Comparison of ENCODE assay signal across 25 cellular contexts in the genomic region with DNA sequence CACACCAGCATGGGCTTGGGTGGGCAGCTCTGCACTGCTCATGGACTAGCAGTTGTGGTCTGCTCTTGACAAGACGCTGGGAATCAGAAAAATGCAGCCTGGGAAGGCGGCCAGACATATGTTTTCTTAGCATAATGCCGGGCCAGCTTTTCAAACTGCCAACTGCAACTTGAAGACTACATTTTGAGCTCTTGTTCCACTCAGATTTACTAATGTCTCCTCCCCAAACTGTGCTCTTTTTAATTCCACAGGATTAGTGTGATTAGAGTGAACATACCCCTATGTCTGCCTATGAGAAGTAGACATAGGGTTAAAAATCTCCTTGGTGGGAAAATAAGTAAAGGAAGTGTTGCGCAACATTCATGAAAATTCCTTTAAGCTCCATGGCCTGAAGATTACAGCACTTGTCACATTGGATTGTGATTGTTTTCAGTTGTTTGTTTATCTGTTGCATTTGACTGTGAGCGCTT. TPM values are rescaled to one million over a fixed set of nuclear protein-coding genes. Genes with fewer than 3 reads are reported as not detected.
DNase-seq lines count a peak whose midpoint lies in the region; ATAC-seq, FAIRE-seq and TF ChIP-seq lines count a peak whose summit lies in the region.
"Had no signal": no experiment of that assay in that cellular context is flagged by ENCODE, and none has a peak within 500 bp of the region (broad histone marks: within the 10 kb centered on the region; RNA-seq: fewer than 3 reads in every experiment).

No MANE protein-coding gene starts in this region.

- no peaks in the 10 kb centered on the region for H3K4me1 ChIP-seq in astrocyte (ENCODE audit: insufficient read depth, low read length)
- no peaks in the 10 kb centered on the region for H3K4me1 ChIP-seq in HAP-1
- H3K4me1 ChIP-seq: foreskin keratinocyte had no signal

- peaks cover 38% of the 10 kb centered on the region for H3K27me3 Mint-ChIP-seq in astrocyte (ENCODE audit: low read depth, unreplicated experiment)

- H3K4me2 ChIP-seq in astrocyte (ENCODE audit: low read length), result peak overlapping the region; percentile 9

- no peaks in the 10 kb centered on the region for H3K79me2 ChIP-seq in astrocyte (ENCODE audit: insufficient read depth, low read length)

- H3K27ac ChIP-seq in astrocyte (ENCODE audit: low read depth, low read length), result no peak overlapping the region
- H3K27ac ChIP-seq: foreskin keratinocyte, spleen, suprapubic skin, WERI-Rb-1 had no signal

- ATAC-seq in GM21447 (IDR thresholded peaks at IDR 0.05; ENCODE audit: unreplicated experiment), result no peak
- ATAC-seq: foreskin keratinocyte had no signal

- peaks cover 5% of the 10 kb centered on the region for H3K4me1 Mint-ChIP-seq in astrocyte (ENCODE audit: low read depth, unreplicated experiment)
- H3K4me1 Mint-ChIP-seq: nephron progenitor cell had no signal

- peaks cover 2% of the 10 kb centered on the region for H3K36me3 Mint-ChIP-seq in astrocyte (ENCODE audit: low read depth, unreplicated experiment)
- H3K36me3 Mint-ChIP-seq: activated naive CD4-positive, alpha-beta T cell treated with anti-CD3 and anti-CD28 coated beads, Interleukin-2, amount 50 U/mL, for 24 hours; CD4-positive, CD25-positive, alpha-beta regulatory T cell had no signal

- no peak overlapping the region for H3K27ac Mint-ChIP-seq in astrocyte (ENCODE audit: unreplicated experiment)
- H3K27ac Mint-ChIP-seq: activated naive CD4-positive, alpha-beta T cell treated with anti-CD3 and anti-CD28 coated beads, Interleukin-2, amount 50 U/mL, for 24 hours; CD4-positive, CD25-positive, alpha-beta regulatory T cell; nephron progenitor cell; progenitor cell of endocrine pancreas; T-helper 1 cell treated with Interleukin-12 subunit alpha and Interleukin-12 subunit beta and Interleukin-4 antibody, amounts not matched to agents 30 μg/mL and 1 μg/mL, for 36 hours had no signal

- H3K4me3 Mint-ChIP-seq in astrocyte (ENCODE audit: unreplicated experiment), result no peak overlapping the region
- H3K4me3 Mint-ChIP-seq: activated naive CD4-positive, alpha-beta T cell treated with anti-CD3 and anti-CD28 coated beads, Interleukin-2, amount 50 U/mL, for 24 hours; CD4-positive, CD25-positive, alpha-beta regulatory T cell; nephron progenitor cell; T-helper 1 cell treated with Interleukin-12 subunit alpha and Interleukin-12 subunit beta and Interleukin-4 antibody, amounts not matched to agents 30 μg/mL and 1 μg/mL, for 36 hours had no signal

- H4K20me1 ChIP-seq in astrocyte (ENCODE audit: insufficient read depth, low read length), result no peaks in the 10 kb centered on the region

- H3K9me3 ChIP-seq in astrocyte (ENCODE audit: insufficient read depth, low read depth, low read length), result peaks cover 2% of the 10 kb centered on the region
- H3K9me3 ChIP-seq in HAP-1, result no peaks in the 10 kb centered on the region
- H3K9me3 ChIP-seq: suprapubic skin had no signal

- no peak overlapping the region for H2AFZ ChIP-seq in astrocyte (ENCODE audit: low read depth, low read length)

- H3K9ac ChIP-seq in astrocyte (ENCODE audit: low read length), result no peak overlapping the region

- H3K36me3 ChIP-seq in astrocyte (ENCODE audit: insufficient read depth, low read length) (no peaks in the 10 kb centered on the region), HAP-1 (replicated peaks) (no peaks in the 10 kb centered on the region)
- H3K36me3 ChIP-seq: spleen, suprapubic skin, WERI-Rb-1 had no signal

- H3K4me3 ChIP-seq in astrocyte (ENCODE audit: insufficient read depth, low read depth, low read length) (no peak overlapping the region), fibroblast of the aortic adventitia (ENCODE audit: low read depth, low read length) (no peak overlapping the region), HAP-1 (no peak overlapping the region)
- H3K4me3 ChIP-seq: spleen, suprapubic skin had no signal

- DNase-seq in NCI-H82 (lab: John Stamatoyannopoulos, UW) (peak; percentile 11), NCI-H82 treated with DMSO at 0.1 percent for 48 hours (lab: John Stamatoyannopoulos, UW; ENCODE audit: unreplicated experiment) (no peak), astrocyte (ENCODE audit: low read depth) (peak; percentile 77), fibroblast of the aortic adventitia (ENCODE audit: low read depth) (peak; percentile 73), NCI-H2029 (lab: John Stamatoyannopoulos, UW) (no peak), HAP-1 (ENCODE audit: low spot score in 2 of 2) (no peak), cortex of kidney (lab: John Stamatoyannopoulos, UW) (no peak)
- DNase-seq: activated CD4-positive, alpha-beta T cell treated with anti-CD3 and anti-CD28 coated beads, Interleukin-2, amount 50 U/mL, for 48 hours; CD4-positive, CD25-positive, alpha-beta regulatory T cell; DMS53; effector CD4-positive, alpha-beta T cell; foreskin keratinocyte; hypothalamus; NCI-H2081; NCI-H510A treated with DMSO at 0.1 percent for 48 hours; nephron progenitor cell; Right ventricle myocardium superior; spleen had no signal

- FAIRE-seq in astrocyte (lab: Jason Lieb, UNC), result no peak
- FAIRE-seq: A204.1 had no signal

- H3K27me3 ChIP-seq in astrocyte (ENCODE audit: insufficient read depth, low read length), result peaks cover 20% of the 10 kb centered on the region
- peaks cover 12% of the 10 kb centered on the region for H3K27me3 ChIP-seq in HAP-1 (ENCODE audit: low read depth)

- no peak for TF ChIP-seq CTCF in astrocyte (IDR thresholded peaks at IDR 0.05; ENCODE audit: insufficient read depth, low read depth, low read length)
- TF ChIP-seq CTCF in fibroblast of the aortic adventitia (IDR thresholded peaks at IDR 0.05; ENCODE audit: insufficient read depth, low read length), result no peak

- H3K9me3 Mint-ChIP-seq in astrocyte (ENCODE audit: unreplicated experiment), result peaks cover 11% of the 10 kb centered on the region
- H3K9me3 Mint-ChIP-seq: activated naive CD4-positive, alpha-beta T cell treated with anti-CD3 and anti-CD28 coated beads, Interleukin-2, amount 50 U/mL, for 24 hours; T-helper 1 cell treated with Interleukin-12 subunit alpha and Interleukin-12 subunit beta and Interleukin-4 antibody, amounts not matched to agents 30 μg/mL and 1 μg/mL, for 36 hours had no signal

- in situ Hi-C loops in HAP-1 (cut with MboI; ENCODE audit: low sequenced_read_pairs), result no loop called here

RNA-seq across cellular contexts. Expression of a gene that starts 5.3 kb away (rescaled TPM):
- total RNA-seq in astrocyte, result 6.3 and 8.6 TPM in 2 replicates
- 0.16 and 1.6 TPM in 2 replicates for total RNA-seq in fibroblast of the aortic adventitia (ENCODE audit: low replicate concordance)
- total RNA-seq: CD4-positive, CD25-positive, alpha-beta regulatory T cell had no signal

Comparison
In these comparisons a context has a peak if more than half of its experiments do, and no peak if none do; other contexts are left out.
1. DNase-seq: peak in NCI-H82 (single experiment), astrocyte (single experiment) and fibroblast of the aortic adventitia (single experiment); none in NCI-H82 treated with DMSO at 0.1 percent for 48 hours (single experiment), NCI-H2029 (single experiment), HAP-1 (0 of 2) and cortex of kidney (single experiment).